ENCODE assay signal across 14 cellular contexts in the genomic region with DNA sequence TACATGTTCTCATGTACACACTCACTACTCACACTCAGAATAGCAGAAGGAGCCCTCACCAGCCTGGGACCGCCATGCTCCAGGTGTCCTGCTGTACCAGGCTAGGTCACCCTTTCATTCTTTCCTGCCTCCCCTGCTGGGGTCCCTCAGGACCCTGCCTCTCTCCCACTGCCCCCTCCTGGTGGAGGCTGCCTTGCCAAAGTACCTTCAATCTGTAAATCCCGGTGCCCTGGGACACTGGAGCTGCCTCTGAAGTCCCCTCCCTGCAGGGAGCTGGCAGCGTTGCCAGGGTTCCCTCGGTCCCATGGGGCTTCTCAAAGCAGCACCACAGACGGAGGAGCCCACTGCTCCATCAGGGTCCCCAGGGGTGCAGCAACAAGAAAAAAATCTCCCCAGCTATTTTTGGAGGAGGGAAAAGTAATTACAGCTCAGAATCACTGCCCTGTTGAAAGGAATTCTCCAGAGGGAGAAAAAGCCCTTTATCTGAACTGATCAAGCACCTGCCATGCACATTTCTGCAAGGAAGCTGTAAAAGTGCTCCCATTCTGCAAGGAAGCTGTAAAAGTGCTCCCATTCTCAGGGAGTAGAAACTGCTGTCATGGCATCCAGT.
"Had no signal": no experiment of that assay in that cellular context is flagged by ENCODE, and none has a peak within 500 bp of the region (broad histone marks: within the 10 kb centered on the region; RNA-seq: fewer than 3 reads in every experiment).

No MANE protein-coding gene starts in this region.

- DNase-seq: activated CD4-positive, alpha-beta T cell treated with anti-CD3 and anti-CD28 coated beads, Interleukin-2, amount 50 U/mL, for 48 hours; activated CD8-positive, alpha-beta memory T cell treated with anti-CD3 and anti-CD28 coated beads, Interleukin-2, amount 10 ng/mL, durations not matched to agents 7 days and 5 days; activated gamma-delta T cell; activated T-cell treated with anti-CD3 and anti-CD28 coated beads, Interleukin-2, amount 50 U/mL, for 24 hours; brain microvascular endothelial cell; cerebellar nuclear complex; immature natural killer cell; occipital lobe; stimulated activated CD4-positive, alpha-beta T cell treated with anti-CD3 and anti-CD28 coated beads, Interleukin-4, amount 100 ng/mL, for 1 hour; stimulated activated CD8-positive, alpha-beta memory T cell treated with anti-CD3 and anti-CD28 coated beads, Interleukin-4, amount 100 ng/mL, for 48 hours; stimulated activated naive CD8-positive, alpha-beta T cell treated with anti-CD3 and anti-CD28 coated beads, Interleukin-15, Interleukin-2, amounts not matched to agents 100 U/mL and 50 U/mL, for 24 hours; T-helper 17 cell had no signal

- H3K4me3 Mint-ChIP-seq: activated CD8-positive, alpha-beta memory T cell treated with anti-CD3 and anti-CD28 coated beads, Interleukin-2, amount 10 ng/mL, durations not matched to agents 7 days and 5 days; activated naive CD8-positive, alpha-beta T cell; activated T-cell treated with anti-CD3 and anti-CD28 coated beads, Interleukin-2, amount 50 U/mL, for 24 hours; immature natural killer cell; naive thymus-derived CD8-positive, alpha-beta T cell; T-helper 17 cell had no signal

- H3K27ac ChIP-seq: brain microvascular endothelial cell had no signal

- H3K36me3 Mint-ChIP-seq: activated naive CD8-positive, alpha-beta T cell had no signal

- H3K27me3 Mint-ChIP-seq: activated CD8-positive, alpha-beta memory T cell treated with anti-CD3 and anti-CD28 coated beads, Interleukin-2, amount 10 ng/mL, durations not matched to agents 7 days and 5 days; T-helper 17 cell had no signal

- H3K27ac Mint-ChIP-seq: activated CD8-positive, alpha-beta memory T cell treated with anti-CD3 and anti-CD28 coated beads, Interleukin-2, amount 10 ng/mL, durations not matched to agents 7 days and 5 days; activated naive CD8-positive, alpha-beta T cell; activated T-cell treated with anti-CD3 and anti-CD28 coated beads, Interleukin-2, amount 50 U/mL, for 24 hours; immature natural killer cell; T-helper 17 cell had no signal

- H3K4me1 Mint-ChIP-seq: activated CD8-positive, alpha-beta memory T cell treated with anti-CD3 and anti-CD28 coated beads, Interleukin-2, amount 10 ng/mL, durations not matched to agents 7 days and 5 days; T-helper 17 cell had no signal

- H3K36me3 ChIP-seq: brain microvascular endothelial cell had no signal

- H3K27me3 ChIP-seq: brain microvascular endothelial cell had no signal
